ENCODE assay signal across 8 cellular contexts in genomic region chr16:30075503-30076275, GRCh38. TPM values are rescaled to one million over a fixed set of nuclear protein-coding genes. Genes with fewer than 3 reads are reported as not detected.
DNase-seq lines count a peak whose midpoint lies in the region; ATAC-seq and TF ChIP-seq lines count a peak whose summit lies in the region.

Gene PPP4C, plus strand, starts transcription at chr16:30075994. Its CDS starts 384 bp downstream, at chr16:30076378.

- peak within 1 kb of the TSS; percentile 96 for H3K27ac Mint-ChIP-seq in type B pancreatic cell

- H3K36me3 ChIP-seq in heart left ventricle: peaks cover 0 to 70% (median 56%) of the 10 kb centered on the region in 9 donors

- DNase-seq in ELF-1 (ENCODE audit: low read depth, low spot score): peak; percentile 93
- DNase-seq in NCI-H1417 treated with DMSO at 0.1 percent for 48 hours (lab: John Stamatoyannopoulos, UW): peak; percentile 29
- peak; percentile 84 to 93 (median 90) for DNase-seq in T-helper 1 cell
- peak; percentile 93 to 96 (median 94) for DNase-seq in heart left ventricle
- peak; percentile 97 for DNase-seq in posterior vena cava (ENCODE audit: low spot score)
- DNase-seq in type B pancreatic cell (ENCODE audit: extremely low spot score, unreplicated experiment): peak; percentile 92

- no peaks in the 10 kb centered on the region for H3K27me3 Mint-ChIP-seq in type B pancreatic cell

- peaks cover 0 to 53% (median 32%) of the 10 kb centered on the region in 12 donors for H3K4me1 ChIP-seq in heart left ventricle

- no peaks in the 10 kb centered on the region for H3K9me3 ChIP-seq in heart left ventricle

- peaks cover 28% of the 10 kb centered on the region for H3K4me1 Mint-ChIP-seq in type B pancreatic cell (ENCODE audit: unreplicated experiment)

- ATAC-seq in HG02571 (IDR thresholded peaks at IDR 0.05; ENCODE audit: unreplicated experiment) (peak; percentile 65), heart left ventricle (peak; percentile 84 to 96 (median 92))

- TF ChIP-seq POLR2A in heart left ventricle (IDR thresholded peaks at IDR 0.05): peak in 1 of 2 donors; percentile 76

- peak in 5 of 12 donors; percentile 9 to 42 (median 24) for TF ChIP-seq CTCF in heart left ventricle (IDR thresholded peaks at IDR 0.05)
- TF ChIP-seq CTCF in type B pancreatic cell (conservative IDR thresholded peaks at IDR 0.05): no peak

- WGBS in adipose tissue, 3 donors: 1 to 2% (median 1%) methylated on average over 58 to 67 of the region's 67 CpGs
- WGBS in heart left ventricle, 4 donors: 1 to 2% (median 2%) methylated on average over 59 to 67 of the region's 67 CpGs

- intact Hi-C loops in heart left ventricle (cut with DNase I) (loop anchor here in 1 of 10 donors (2.0 kb wide), 1 partner anchor 15 kb away; the partner anchor contains the start of gene TBX6), posterior vena cava (cut with DNase I) (no loop called here)

- H3K27ac ChIP-seq in adipose tissue (ENCODE audit: low read depth, low read length) (peak within 1 kb of the TSS; percentile 35), heart left ventricle (peak within 1 kb of the TSS; percentile 72 to 97 (median 94))

- no peaks in the 10 kb centered on the region for H3K27me3 ChIP-seq in heart left ventricle

- peaks cover 15% of the 10 kb centered on the region for H3K36me3 Mint-ChIP-seq in type B pancreatic cell

- peak within 1 kb of the TSS; percentile 91 to 100 (median 97) for H3K4me3 ChIP-seq in heart left ventricle

- peak within 1 kb of the TSS; percentile 97 for H3K4me3 Mint-ChIP-seq in type B pancreatic cell

- no peaks in the 10 kb centered on the region for H3K9me3 Mint-ChIP-seq in type B pancreatic cell

RNA-seq across cellular contexts. Expression of gene PPP4C, which starts in this region (rescaled TPM):
- polyA plus RNA-seq in adipose tissue (10 to 100 TPM; 45.7 to 93.1 (median 79.4) TPM), heart left ventricle (10 to 100 TPM; 43.5 to 89.0 TPM)
- total RNA-seq in heart left ventricle (10 to 100 TPM; 29.9 to 65.9 (median 41.1) TPM), posterior vena cava (10 to 100 TPM; 40.0 to 46.9 TPM), type B pancreatic cell (ENCODE audit: low replicate concordance) (128 and 155 TPM in 2 replicates)

Comparison
In these comparisons a context has a peak if more than half of its experiments do, and no peak if none do; other contexts are left out.
1. Peak in every context shown above with its lines: DNase-seq, ATAC-seq, H3K4me3 ChIP-seq and H3K27ac ChIP-seq.
2. DNase-seq: peak in every context shown above with its lines; median percentile 97 in posterior vena cava; 94 in heart left ventricle; 93 in ELF-1; 92 in type B pancreatic cell; 90 in T-helper 1 cell; 29 in NCI-H1417 treated with DMSO at 0.1 percent for 48 hours.